Comparison of ENCODE assay signal across 23 cellular contexts in genomic region chr14:33505963-33506329, GRCh38.
"Had no signal": no experiment of that assay in that cellular context is flagged by ENCODE, and none has a peak within 500 bp of the region (broad histone marks: within the 10 kb centered on the region; RNA-seq: fewer than 3 reads in every experiment).

No MANE protein-coding gene starts in this region.

- H3K27ac Mint-ChIP-seq: mesothelial cell of epicardium; naive thymus-derived CD4-positive, alpha-beta T cell; nephron; neural progenitor cell; stimulated activated naive CD8-positive, alpha-beta T cell treated with anti-CD3 and anti-CD28 coated beads, Interleukin-15, amount 100 ng/mL, for 72 hours had no signal

- H3K4me3 ChIP-seq: gastrocnemius medialis, left lung, neural progenitor cell, prostate gland, right atrium auricular region, smooth muscle cell, suprapubic skin, transverse colon, upper lobe of right lung, uterus had no signal

- H3K27ac ChIP-seq: gastrocnemius medialis, left lung, neural progenitor cell, prostate gland, right atrium auricular region, suprapubic skin, transverse colon, upper lobe of right lung, uterus had no signal

- H3K9me3 Mint-ChIP-seq: mesothelial cell of epicardium, nephron, neural progenitor cell had no signal

- H3K9me3 ChIP-seq: gastrocnemius medialis, left lung, prostate gland, right atrium auricular region, suprapubic skin, transverse colon, upper lobe of right lung, uterus had no signal

- H3K36me3 Mint-ChIP-seq: mesothelial cell of epicardium; naive thymus-derived CD4-positive, alpha-beta T cell; neural progenitor cell had no signal

- DNase-seq: cortex of kidney; gastrocnemius medialis; head of caudate nucleus; kidney; left lung; mesenchymal stem cell; naive thymus-derived CD4-positive, alpha-beta T cell; stimulated activated CD4-positive, alpha-beta T cell treated with anti-CD3 and anti-CD28 coated beads, Interleukin-12 subunit alpha, Interleukin-12 subunit beta, amount 100 ng/mL, for 4 hours; stimulated activated CD4-positive, alpha-beta T cell treated with anti-CD3 and anti-CD28 coated beads, Interleukin-1b, Interleukin-23, amount 100 ng/mL, for 48 hours; stimulated activated CD4-positive, alpha-beta T cell treated with anti-CD3 and anti-CD28 coated beads, Interleukin-4, amount 100 ng/mL, for 1 hour; stimulated activated CD8-positive, alpha-beta memory T cell treated with anti-CD3 and anti-CD28 coated beads, Interleukin-4, amount 100 ng/mL, for 48 hours; stimulated activated naive CD4-positive, alpha-beta T cell; stimulated activated naive CD8-positive, alpha-beta T cell treated with anti-CD3 and anti-CD28 coated beads, Interleukin-15, amount 100 ng/mL, for 72 hours; transverse colon; upper lobe of right lung; uterus had no signal

- H3K27me3 Mint-ChIP-seq: naive thymus-derived CD4-positive, alpha-beta T cell; stimulated activated naive CD8-positive, alpha-beta T cell treated with anti-CD3 and anti-CD28 coated beads, Interleukin-15, amount 100 ng/mL, for 72 hours had no signal

- H3K36me3 ChIP-seq: gastrocnemius medialis, left lung, neural progenitor cell, prostate gland, right atrium auricular region, suprapubic skin, transverse colon, upper lobe of right lung, uterus had no signal

- H3K4me3 Mint-ChIP-seq: mesothelial cell of epicardium; naive thymus-derived CD4-positive, alpha-beta T cell; nephron; neural progenitor cell; stimulated activated naive CD8-positive, alpha-beta T cell treated with anti-CD3 and anti-CD28 coated beads, Interleukin-15, amount 100 ng/mL, for 72 hours had no signal

- H3K4me1 Mint-ChIP-seq: naive thymus-derived CD4-positive, alpha-beta T cell; stimulated activated naive CD8-positive, alpha-beta T cell treated with anti-CD3 and anti-CD28 coated beads, Interleukin-15, amount 100 ng/mL, for 72 hours had no signal

- H3K4me1 ChIP-seq: gastrocnemius medialis, left lung, prostate gland, right atrium auricular region, suprapubic skin, upper lobe of right lung, uterus had no signal
